ENCODE assay signal across 18 cellular contexts in genomic region chr2:235073938-235074337, GRCh38.
DNase-seq lines count a peak whose midpoint lies in the region; ATAC-seq, FAIRE-seq and TF ChIP-seq lines count a peak whose summit lies in the region.
"Had no signal": no experiment of that assay in that cellular context is flagged by ENCODE, and none has a peak within 500 bp of the region (broad histone marks: within the 10 kb centered on the region; RNA-seq: fewer than 3 reads in every experiment).

No MANE protein-coding gene starts in this region.

- POLR2A ChIA-PET in HEK293 (lab: Yijun Ruan, JAX): no interaction called here

- peak; percentile 47 to 88 (median 60) for ATAC-seq in heart left ventricle
- ATAC-seq: HCT116 had no signal

- peak overlapping the region; percentile 1 for H3K4me3 Mint-ChIP-seq in nephron progenitor cell
- H3K4me3 Mint-ChIP-seq: CD4-positive, alpha-beta T cell had no signal

- no peaks in the 10 kb centered on the region for H4K20me1 ChIP-seq in Karpas-422 (ENCODE audit: insufficient read depth, low read depth, low read length)

- no peaks in the 10 kb centered on the region for H3K9me3 ChIP-seq in HEK293 (ENCODE audit: control insufficient read depth, insufficient read depth, low read depth, low read length)
- H3K9me3 ChIP-seq in heart left ventricle: no peaks in the 10 kb centered on the region
- H3K9me3 ChIP-seq in Karpas-422 (ENCODE audit: low read length): no peaks in the 10 kb centered on the region

- no peak for TF ChIP-seq POLR2A in heart left ventricle (IDR thresholded peaks at IDR 0.05)

- no peaks in the 10 kb centered on the region for H3K27me3 ChIP-seq in heart left ventricle
- no peaks in the 10 kb centered on the region for H3K27me3 ChIP-seq in Karpas-422 (ENCODE audit: low read length)

- no peaks in the 10 kb centered on the region for H3K79me2 ChIP-seq in Karpas-422 (ENCODE audit: low read length)

- intact Hi-C loops in heart left ventricle (cut with DNase I): no loop called here

- H3K27me3 Mint-ChIP-seq in nephron progenitor cell (ENCODE audit: low read depth, poor library complexity): no peaks in the 10 kb centered on the region

- peaks cover 29% of the 10 kb centered on the region for H3K4me1 Mint-ChIP-seq in nephron progenitor cell

- TF ChIP-seq CTCF in HEK293 (tag by site-specific recombination; IDR thresholded peaks at IDR 0.05): no peak
- TF ChIP-seq CTCF in heart left ventricle (IDR thresholded peaks at IDR 0.05): no peak
- no peak for TF ChIP-seq CTCF in nephron progenitor cell (IDR thresholded peaks at IDR 0.05)
- no peak for TF ChIP-seq CTCF in D721Med (IDR thresholded peaks at IDR 0.05; ENCODE audit: insufficient read depth, missing control alignments)

- H3K4me3 ChIP-seq in HEK293 (ENCODE audit: low read depth, low read length) (no peak overlapping the region), heart left ventricle (no peak overlapping the region), Karpas-422 (ENCODE audit: low read length) (no peak overlapping the region)

- 8 to 18% (median 12%) methylated on average over 3 of the region's 3 CpGs for WGBS in heart left ventricle, 4 donors

- H3K36me3 ChIP-seq in HEK293 (ENCODE audit: control insufficient read depth in 2 of 2, insufficient read depth in 1 of 2, low read length in 2 of 2) (no peaks in the 10 kb centered on the region), heart left ventricle (no peaks in the 10 kb centered on the region), Karpas-422 (ENCODE audit: insufficient read depth, low read length) (no peaks in the 10 kb centered on the region)

- H3K27ac Mint-ChIP-seq in nephron progenitor cell: peak overlapping the region; percentile 70
- H3K27ac Mint-ChIP-seq: CD4-positive, alpha-beta T cell had no signal

- no peaks in the 10 kb centered on the region for H3K4me1 ChIP-seq in HEK293 (ENCODE audit: control insufficient read depth, insufficient read depth, low read length)
- H3K4me1 ChIP-seq in heart left ventricle: peaks cover 0 to 9% (median 5%) of the 10 kb centered on the region in 12 donors
- no peaks in the 10 kb centered on the region for H3K4me1 ChIP-seq in Karpas-422 (ENCODE audit: low read length)

- no peaks in the 10 kb centered on the region for H3K9me2 ChIP-seq in Karpas-422 (replicated peaks; ENCODE audit: insufficient read depth, low read length)

- CTCF ChIA-PET in HEK293 (lab: Yijun Ruan, JAX): no interaction called here

- peaks cover 6% of the 10 kb centered on the region for H3K36me3 Mint-ChIP-seq in nephron progenitor cell (ENCODE audit: low read depth)

- no peak overlapping the region for H3K9ac ChIP-seq in Karpas-422 (ENCODE audit: low read length)
- H3K9ac ChIP-seq: KMS-11 had no signal

- FAIRE-seq in D721Med (lab: Jason Lieb, UNC): no peak
- FAIRE-seq: G401.6 had no signal

- DNase-seq in NCI-H2227 treated with DMSO at 0.1 percent for 48 hours (lab: John Stamatoyannopoulos, UW) (peak; percentile 71), heart left ventricle (no peak), nephron progenitor cell (no peak), Karpas-422 (no peak), T-helper 2 cell (no peak), D721Med (ENCODE audit: insufficient read length, low spot score) (no peak), COLO829 (ENCODE audit: low spot score) (no peak)
- DNase-seq: CD4-positive, alpha-beta T cell; DND-41; NCI-H1092; NCI-H1694; NCI-H446 treated with DMSO at 0.1 percent for 48 hours; T-helper 1 cell had no signal

- peaks cover 21% of the 10 kb centered on the region for H3K9me3 Mint-ChIP-seq in nephron progenitor cell
- H3K9me3 Mint-ChIP-seq: CD4-positive, alpha-beta T cell had no signal

- no peak overlapping the region for H2AFZ ChIP-seq in Karpas-422 (ENCODE audit: low read length)

- H3K27ac ChIP-seq in HEK293 (ENCODE audit: extremely low read depth, low read depth, low read length) (no peak overlapping the region), heart left ventricle (no peak overlapping the region), Karpas-422 (ENCODE audit: low read length) (no peak overlapping the region)
- H3K27ac ChIP-seq: KMS-11, RWPE1 had no signal

- H3K4me2 ChIP-seq in Karpas-422 (ENCODE audit: low read depth, low read length, poor library complexity, severe bottlenecking): no peak overlapping the region
- H3K4me2 ChIP-seq: KMS-11 had no signal

TF ChIP-seq in HEK293, 187 proteins besides CTCF, POLR2A, EP300 and RAD21:
- TF ChIP-seq ZNF530 (tag by site-specific recombination; IDR thresholded peaks at IDR 0.05; ENCODE audit: low read depth): no peak
- peak; percentile 74 for TF ChIP-seq GLIS1 (tag by site-specific recombination; IDR thresholded peaks at IDR 0.05)
- TF ChIP-seq SP2 (tag by site-specific recombination; IDR thresholded peaks at IDR 0.05): no peak
- no peak for TF ChIP-seq ZNF645 (tag by site-specific recombination; IDR thresholded peaks at IDR 0.05)
